9 cellular contexts compared by ENCODE assay signal in genomic region chr2:203718087-203718486, GRCh38. TPM values are rescaled to one million over a fixed set of nuclear protein-coding genes. Genes with fewer than 3 reads are reported as not detected.
DNase-seq lines count a peak whose midpoint lies in the region; ATAC-seq and TF ChIP-seq lines count a peak whose summit lies in the region.
"Had no signal": no experiment of that assay in that cellular context is flagged by ENCODE, and none has a peak within 500 bp of the region (broad histone marks: within the 10 kb centered on the region; RNA-seq: fewer than 3 reads in every experiment).

No MANE protein-coding gene starts in this region.

- no peak overlapping the region for H3K23ac ChIP-seq in IMR-90 (ENCODE audit: low read depth, low read length)

- no peaks in the 10 kb centered on the region for H3K79me1 ChIP-seq in IMR-90 (ENCODE audit: low read depth in 1 of 2, low read length in 2 of 2)

- H2BK120ac ChIP-seq in IMR-90 (ENCODE audit: low read depth, low read length), result no peak overlapping the region

- H2BK15ac ChIP-seq in IMR-90 (ENCODE audit: low read depth, low read length), result no peak overlapping the region

- H3K27ac ChIP-seq in DND-41 (ENCODE audit: low read length) (peak overlapping the region; percentile 78), IMR-90 (ENCODE audit: insufficient read depth, low read length) (no peak overlapping the region)

- WGBS in IMR-90 (ENCODE audit: extremely low coverage in 2 of 2, insufficient read length in 1 of 2), 2 experiments, result no CpG with 5 or more reads among the region's 3 CpGs

- H4K20me1 ChIP-seq in DND-41 (ENCODE audit: insufficient read depth, low read length) (no peaks in the 10 kb centered on the region), IMR-90 (ENCODE audit: insufficient read depth, low read length) (no peaks in the 10 kb centered on the region)

- no peak overlapping the region for H4K91ac ChIP-seq in IMR-90 (ENCODE audit: insufficient read depth, low read depth, low read length)

- CTCF ChIA-PET in IMR-90 (lab: Yijun Ruan, JAX), result no interaction called here

- H3K4me1 ChIP-seq in DND-41 (ENCODE audit: insufficient read depth, low read length) (peaks cover 47% of the 10 kb centered on the region), IMR-90 (ENCODE audit: control insufficient read depth, insufficient read depth, low read length) (peaks cover 2% of the 10 kb centered on the region; the same call in 1 of the 2 replicates)

- ATAC-seq in DND-41 (ENCODE audit: insufficient read depth, low read depth), result peak; percentile 83
- peak; percentile 97 for ATAC-seq in GM21447 (IDR thresholded peaks at IDR 0.05; ENCODE audit: unreplicated experiment)
- ATAC-seq in IMR-90 (ENCODE audit: low read depth), result no peak

- H3K9ac ChIP-seq in DND-41 (ENCODE audit: low read depth, low read length), result peak overlapping the region; percentile 18
- no peak overlapping the region for H3K9ac ChIP-seq in IMR-90 (ENCODE audit: low read depth, low read length)

- no peaks in the 10 kb centered on the region for H3K27me3 Mint-ChIP-seq in activated T-helper 2 cell treated with anti-CD3 and anti-CD28 coated beads, Interferon-gamma antibody, Interleukin-2, Interleukin-4, amounts not matched to agents 10 μg/mL and 5 μg/mL and 100 μg/mL, durations not matched to agents 14 hours and 24 hours and 36 hours (ENCODE audit: low read depth)

- POLR2A ChIA-PET in IMR-90 (lab: Charles Lee; ENCODE audit: unreplicated experiment), result no interaction called here

- no peak overlapping the region for H2BK5ac ChIP-seq in IMR-90 (ENCODE audit: low read depth, low read length, poor library complexity, severe bottlenecking)

- H4K8ac ChIP-seq in IMR-90 (ENCODE audit: low read depth in 2 of 2, low read length in 2 of 2), result no peak overlapping the region

- H3K18ac ChIP-seq in IMR-90 (ENCODE audit: low read depth, low read length), result no peak overlapping the region

- peak overlapping the region; percentile 48 for H3K4me3 Mint-ChIP-seq in activated T-helper 2 cell treated with anti-CD3 and anti-CD28 coated beads, Interferon-gamma antibody, Interleukin-2, Interleukin-4, amounts not matched to agents 10 μg/mL and 5 μg/mL and 100 μg/mL, durations not matched to agents 14 hours and 24 hours and 36 hours (ENCODE audit: low read depth)

- H3K4me1 Mint-ChIP-seq in activated T-helper 2 cell treated with anti-CD3 and anti-CD28 coated beads, Interferon-gamma antibody, Interleukin-2, Interleukin-4, amounts not matched to agents 10 μg/mL and 5 μg/mL and 100 μg/mL, durations not matched to agents 14 hours and 24 hours and 36 hours (ENCODE audit: low read depth), result peaks cover 93% of the 10 kb centered on the region

- in situ Hi-C loops in IMR-90 (cut with MboI; ENCODE audit: low sequenced_read_pairs), result no loop called here

- no peak for TF ChIP-seq RAD21 in IMR-90 (IDR thresholded peaks at IDR 0.05; ENCODE audit: low read length)

- H3K4me2 ChIP-seq in DND-41 (ENCODE audit: insufficient read depth, low read length) (peak overlapping the region; percentile 34; the same call in 1 of the 2 replicates), IMR-90 (ENCODE audit: low read depth, low read length) (no peak overlapping the region)

- H3K4me3 ChIP-seq in DND-41 (ENCODE audit: low read depth in 1 of 2, low read length in 2 of 2) (0 out of 4 replicates have a peak overlapping the region, but pooled peaks of 1 of the 2 experiments have one; percentile 14), IMR-90 (ENCODE audit: insufficient read depth, low read depth, low read length) (no peak overlapping the region)

- DNase-seq in DND-41, result peak; percentile 74
- DNase-seq in IMR-90, result peak; percentile 2
- DNase-seq in activated T-helper 2 cell treated with anti-CD3 and anti-CD28 coated beads, Interferon-gamma antibody, Interleukin-2, Interleukin-4, amounts not matched to agents 10 μg/mL and 5 μg/mL and 100 μg/mL, durations not matched to agents 14 hours and 24 hours and 36 hours (ENCODE audit: low spot score), result peak; percentile 66
- DNase-seq in stimulated activated CD8-positive, alpha-beta memory T cell treated with anti-CD3 and anti-CD28 coated beads, Interleukin-15, amount 100 ng/mL, for 4 hours (ENCODE audit: low read depth in 2 of 2), result peak; percentile 16 to 36
- no peak for DNase-seq in HCEC 1CT
- no peak for DNase-seq in HPDE6-E6E7 (ENCODE audit: extremely low spot score)
- no peak for DNase-seq in AML-193 (lab: John Stamatoyannopoulos, UW)

- H3K79me2 ChIP-seq in DND-41 (ENCODE audit: insufficient read depth, low read length), result no peaks in the 10 kb centered on the region

- H3K9me1 ChIP-seq in IMR-90 (ENCODE audit: insufficient read depth, low read length), result no peaks in the 10 kb centered on the region

- no peak overlapping the region for H2AK9ac ChIP-seq in IMR-90 (replicated peaks; ENCODE audit: low read depth, low read length, poor library complexity)

- H3K56ac ChIP-seq in IMR-90 (ENCODE audit: extremely low read depth, insufficient read depth, low read length), result no peak overlapping the region

- H2AFZ ChIP-seq in DND-41 (ENCODE audit: low read depth, low read length) (peak overlapping the region; percentile 70), IMR-90 (replicated peaks; ENCODE audit: low read length, poor library complexity) (no peak overlapping the region)

- H3K9me3 Mint-ChIP-seq in activated T-helper 2 cell treated with anti-CD3 and anti-CD28 coated beads, Interferon-gamma antibody, Interleukin-2, Interleukin-4, amounts not matched to agents 10 μg/mL and 5 μg/mL and 100 μg/mL, durations not matched to agents 14 hours and 24 hours and 36 hours, result no peaks in the 10 kb centered on the region

- no peaks in the 10 kb centered on the region for H3K36me3 ChIP-seq in DND-41 (ENCODE audit: insufficient read depth, low read length)
- H3K36me3 ChIP-seq in IMR-90 (ENCODE audit: control insufficient read depth, insufficient read depth, low read length), result no peaks in the 10 kb centered on the region

- no peak for TF ChIP-seq POLR2A in IMR-90 (IDR thresholded peaks at IDR 0.05; ENCODE audit: low read depth, low read length)

- no TSS peak for BruUV-seq in IMR-90 (replicated peaks; lab: Mats Ljungman, UMichigan)

- intact Hi-C loops in IMR-90 (cut with micrococcal nuclease), result no loop called here
- intact Hi-C loops in activated T-helper 2 cell treated with anti-CD3 and anti-CD28 coated beads, Interferon-gamma antibody, Interleukin-2, Interleukin-4, amounts not matched to agents 10 μg/mL and 5 μg/mL and 100 μg/mL, durations not matched to agents 14 hours and 24 hours and 36 hours (cut with micrococcal nuclease), result loop anchor here (1.0 kb wide), 3 partner anchors 12 to 19 kb away; no protein-coding TSS in a partner anchor

- H2BK20ac ChIP-seq in IMR-90 (ENCODE audit: low read depth, low read length), result no peak overlapping the region

- H3K4ac ChIP-seq in IMR-90 (ENCODE audit: low read depth, low read length), result no peak overlapping the region

- peak overlapping the region; percentile 91 for H3K27ac Mint-ChIP-seq in activated T-helper 2 cell treated with anti-CD3 and anti-CD28 coated beads, Interferon-gamma antibody, Interleukin-2, Interleukin-4, amounts not matched to agents 10 μg/mL and 5 μg/mL and 100 μg/mL, durations not matched to agents 14 hours and 24 hours and 36 hours

- no peak for TF ChIP-seq CTCF in DND-41 (IDR thresholded peaks at IDR 0.05; ENCODE audit: borderline replicate concordance, extremely low read depth, low read length, poor library complexity, severe bottlenecking)
- TF ChIP-seq CTCF in IMR-90 (conservative IDR thresholded peaks at IDR 0.05; ENCODE audit: low read depth, low read length), result no peak

- no peak overlapping the region for H2AK5ac ChIP-seq in IMR-90 (ENCODE audit: low read depth, low read length)

- dilution Hi-C loops in IMR-90 (cut with HindIII; ENCODE audit: low sequenced_read_pairs, unreplicated experiment), result no loop called here

- H3K14ac ChIP-seq in IMR-90 (replicated peaks; ENCODE audit: low read depth, low read length), result no peak overlapping the region

- no peak overlapping the region for H4K5ac ChIP-seq in IMR-90 (ENCODE audit: low read depth, low read length)

- H3K36me3 Mint-ChIP-seq in activated T-helper 2 cell treated with anti-CD3 and anti-CD28 coated beads, Interferon-gamma antibody, Interleukin-2, Interleukin-4, amounts not matched to agents 10 μg/mL and 5 μg/mL and 100 μg/mL, durations not matched to agents 14 hours and 24 hours and 36 hours (ENCODE audit: low read depth), result peaks cover 73% of the 10 kb centered on the region

- no peaks in the 10 kb centered on the region for H3K9me3 ChIP-seq in DND-41 (ENCODE audit: insufficient read depth, low read length, severe bottlenecking)
- H3K9me3 ChIP-seq in IMR-90 (ENCODE audit: control insufficient read depth, insufficient read depth, low read length), result no peaks in the 10 kb centered on the region

- H3K27me3 ChIP-seq in DND-41 (ENCODE audit: insufficient read depth, low read length, poor library complexity) (no peaks in the 10 kb centered on the region), IMR-90 (ENCODE audit: control insufficient read depth, insufficient read depth, low read length) (peaks cover 4% of the 10 kb centered on the region; the same call in 1 of the 2 replicates)

TF ChIP-seq in IMR-90, 13 proteins besides CTCF, POLR2A, EP300 and RAD21:
- TF ChIP-seq USF2 (IDR thresholded peaks at IDR 0.05; ENCODE audit: low read depth, low read length), result 0 out of 2 replicates have a peak, but pooled peaks have one; percentile 29
- TF ChIP-seq RFX5 (IDR thresholded peaks at IDR 0.05; ENCODE audit: low read depth, low read length), result no peak

RNA-seq across cellular contexts. Expression of gene CD28, which starts 11.6 kb away (rescaled TPM):
- not detected in 2 replicates for total RNA-seq in IMR-90 (2012; rRNA removed)
- polyA plus RNA-seq in IMR-90 (2012; rRNA removed), result not detected in 2 replicates
- not detected in 2 replicates for polyA plus RNA-seq in IMR-90 (2012; cell fraction: cytosol; rRNA removed)
- polyA plus RNA-seq in IMR-90 (2012; cell fraction: nucleus; rRNA removed; ENCODE audit: low replicate concordance), result not detected in 2 replicates
- 53.6 and 59.3 TPM in 2 replicates for total RNA-seq in activated T-helper 2 cell treated with anti-CD3 and anti-CD28 coated beads, Interferon-gamma antibody, Interleukin-2, Interleukin-4, amounts not matched to agents 10 μg/mL and 5 μg/mL and 100 μg/mL, durations not matched to agents 14 hours and 24 hours and 36 hours
- total RNA-seq: astrocyte had no signal

Comparison
In these comparisons a context has a peak if more than half of its experiments do, and no peak if none do; other contexts are left out.
1. DNase-seq: peak in DND-41 (single experiment), IMR-90 (single experiment), activated T-helper 2 cell treated with anti-CD3 and anti-CD28 coated beads, Interferon-gamma antibody, Interleukin-2, Interleukin-4, amounts not matched to agents 10 μg/mL and 5 μg/mL and 100 μg/mL, durations not matched to agents 14 hours and 24 hours and 36 hours (single experiment) and stimulated activated CD8-positive, alpha-beta memory T cell treated with anti-CD3 and anti-CD28 coated beads, Interleukin-15, amount 100 ng/mL, for 4 hours (2 of 2); none in HCEC 1CT (single experiment), HPDE6-E6E7 (single experiment) and AML-193 (0 of 2).
2. RNA of gene CD28, which starts 11.6 kb away (total RNA-seq): 53.6 to 59.3 TPM in activated T-helper 2 cell treated with anti-CD3 and anti-CD28 coated beads, Interferon-gamma antibody, Interleukin-2, Interleukin-4, amounts not matched to agents 10 μg/mL and 5 μg/mL and 100 μg/mL, durations not matched to agents 14 hours and 24 hours and 36 hours; not detected in IMR-90; every median in the first group is over 10 times any median in the second.